In genomic region chr2:8821276-8822217, GRCh38 we compare ENCODE assay signal across 10 cellular contexts. TPM values are rescaled to one million over a fixed set of nuclear protein-coding genes. Genes with fewer than 3 reads are reported as not detected.
DNase-seq lines count a peak whose midpoint lies in the region; ATAC-seq, FAIRE-seq and TF ChIP-seq lines count a peak whose summit lies in the region.
"Had no signal": no experiment of that assay in that cellular context is flagged by ENCODE, and none has a peak within 500 bp of the region (broad histone marks: within the 10 kb centered on the region; RNA-seq: fewer than 3 reads in every experiment).

No MANE protein-coding gene starts in this region.

- no peak overlapping the region for H3K4me3 ChIP-seq in HL-60 (replicated peaks; ENCODE audit: insufficient read depth, low read length)
- H3K4me3 ChIP-seq in bronchial epithelial cell (ENCODE audit: low read depth, low read length) = no peak overlapping the region
- no peak overlapping the region for H3K4me3 ChIP-seq in left lung
- H3K4me3 ChIP-seq in subcutaneous abdominal adipose tissue (ENCODE audit: low read depth in 1 of 5, low read length in 5 of 5) = no peak overlapping the region

- no peak for FAIRE-seq in bronchial epithelial cell (lab: Jason Lieb, UNC)

- ATAC-seq in left lung = peak; percentile 90
- ATAC-seq: activated CD8-positive, alpha-beta T cell treated with anti-CD3 and anti-CD28 coated beads for 36 hours; HCT116 had no signal

- intact Hi-C loops in left lung (cut with DNase I) = no loop called here

- H3K27ac ChIP-seq in HL-60 (replicated peaks) = peak overlapping the region; percentile 17; the same call in 1 of the 2 replicates
- H3K27ac ChIP-seq in left lung = peak overlapping the region; percentile 64 to 76
- H3K27ac ChIP-seq in subcutaneous abdominal adipose tissue (ENCODE audit: low read depth, low read length) = peak overlapping the region; percentile 10

- no peaks in the 10 kb centered on the region for H3K36me3 ChIP-seq in bronchial epithelial cell (ENCODE audit: control insufficient read depth, insufficient read depth, low read length)
- peaks cover 0 to 47% of the 10 kb centered on the region in 2 donors for H3K36me3 ChIP-seq in left lung
- H3K36me3 ChIP-seq in subcutaneous abdominal adipose tissue (ENCODE audit: control insufficient read depth in 5 of 5, insufficient read depth in 5 of 5, low read length in 5 of 5) = peaks cover 9 to 26% (median 24%) of the 10 kb centered on the region in 5 donors

- H3K9me3 ChIP-seq in left lung (no peaks in the 10 kb centered on the region), subcutaneous abdominal adipose tissue (ENCODE audit: control insufficient read depth in 5 of 5, low read length in 5 of 5) (no peaks in the 10 kb centered on the region)

- H3K27me3 ChIP-seq in HL-60 (ENCODE audit: insufficient read depth, poor library complexity, severe bottlenecking) (no peaks in the 10 kb centered on the region), bronchial epithelial cell (ENCODE audit: control insufficient read depth, insufficient read depth, low read length) (no peaks in the 10 kb centered on the region), left lung (no peaks in the 10 kb centered on the region), subcutaneous abdominal adipose tissue (ENCODE audit: control insufficient read depth in 5 of 5, insufficient read depth in 4 of 5, low read length in 5 of 5) (no peaks in the 10 kb centered on the region)

- H3K4me1 ChIP-seq in left lung (peaks cover 7 to 23% of the 10 kb centered on the region in 2 donors), subcutaneous abdominal adipose tissue (ENCODE audit: control insufficient read depth in 5 of 5, insufficient read depth in 5 of 5, low read length in 5 of 5) (peaks cover 0 to 15% (median 7%) of the 10 kb centered on the region in 5 donors)

- H3K9ac ChIP-seq in subcutaneous abdominal adipose tissue (ENCODE audit: low read length in 5 of 5) = no peak overlapping the region

- TF ChIP-seq CTCF in HL-60 (IDR thresholded peaks at IDR 0.05; ENCODE audit: insufficient read depth, low read length) = no peak
- TF ChIP-seq CTCF in bronchial epithelial cell (IDR thresholded peaks at IDR 0.05; ENCODE audit: insufficient read depth, low read length, severe bottlenecking) = no peak
- no peak for TF ChIP-seq CTCF in left lung (IDR thresholded peaks at IDR 0.05)

- DNase-seq in HL-60 (ENCODE audit: low read depth in 1 of 2, low spot score in 1 of 2) (peak; percentile 60 to 74), bronchial epithelial cell (ENCODE audit: low read depth) (peak; percentile 21), left lung (peak in 1 of 2 donors; percentile 41), NCI-H510A (lab: John Stamatoyannopoulos, UW) (no peak), activated gamma-delta T cell (lab: John Stamatoyannopoulos, UW) (no peak), dermis blood vessel endothelial cell (no peak), NCI-H1105 (lab: John Stamatoyannopoulos, UW) (no peak)
- DNase-seq: activated CD8-positive, alpha-beta T cell treated with anti-CD3 and anti-CD28 coated beads for 36 hours had no signal

RNA-seq across cellular contexts. Expression of gene KIDINS220, which starts 15.9 kb away (rescaled TPM):
- total RNA-seq in bronchial epithelial cell = 45.3 and 58.2 TPM in 2 replicates
- 10 to 100 TPM; 60.5 to 62.3 TPM for total RNA-seq in left lung
- 69.6 and 71.5 TPM in 2 replicates for total RNA-seq in dermis blood vessel endothelial cell

Comparison
In these comparisons a context has a peak if more than half of its experiments do, and no peak if none do; other contexts are left out.
1. DNase-seq: peak in HL-60 (2 of 2) and bronchial epithelial cell (single experiment); none in NCI-H510A (single experiment), activated gamma-delta T cell (single experiment), dermis blood vessel endothelial cell (single experiment) and NCI-H1105 (single experiment).
2. H3K27ac ChIP-seq: peak in every context shown above with its lines; median percentile 70 in left lung; 17 in HL-60; 10 in subcutaneous abdominal adipose tissue.